27 cellular contexts compared by ENCODE assay signal in genomic region chr20:16553684-16554083, GRCh38. TPM values are rescaled to one million over a fixed set of nuclear protein-coding genes. Genes with fewer than 3 reads are reported as not detected.
DNase-seq lines count a peak whose midpoint lies in the region; ATAC-seq, FAIRE-seq and TF ChIP-seq lines count a peak whose summit lies in the region.
"Had no signal": no experiment of that assay in that cellular context is flagged by ENCODE, and none has a peak within 500 bp of the region (broad histone marks: within the 10 kb centered on the region; RNA-seq: fewer than 3 reads in every experiment).

No MANE protein-coding gene starts in this region.

- H3K27me3 Mint-ChIP-seq in glutamatergic neuron (ENCODE audit: unreplicated experiment): peaks cover 11% of the 10 kb centered on the region
- no peaks in the 10 kb centered on the region for H3K27me3 Mint-ChIP-seq in mesothelial cell of epicardium (ENCODE audit: low read depth)
- H3K27me3 Mint-ChIP-seq: CD4-positive, CD25-positive, alpha-beta regulatory T cell had no signal

- H3K9ac ChIP-seq in BLaER1 (no peak overlapping the region), kidney (ENCODE audit: low read length in 2 of 2) (no peak overlapping the region), parathyroid adenoma (no peak overlapping the region)

- H3K4me3 Mint-ChIP-seq in glutamatergic neuron (ENCODE audit: unreplicated experiment): no peak overlapping the region
- H3K4me3 Mint-ChIP-seq in mesothelial cell of epicardium: no peak overlapping the region
- H3K4me3 Mint-ChIP-seq: GM23338 had no signal

- no peaks in the 10 kb centered on the region for H4K20me1 ChIP-seq in BLaER1

- DNase-seq in NCI-H510A treated with DMSO at 0.1 percent for 48 hours (lab: John Stamatoyannopoulos, UW): peak; percentile 78
- DNase-seq in kidney: peak; percentile 81
- DNase-seq in glutamatergic neuron: no peak
- DNase-seq in mesothelial cell of epicardium (ENCODE audit: low spot score in 2 of 2, unreplicated experiment in 2 of 2): no peak
- DNase-seq: 8988T; ACHN; BE2C; CD4-positive, CD25-positive, alpha-beta regulatory T cell; DMS53; HCEC 1CT; Kasumi-1; NCI-H1092 treated with DMSO at 0.1 percent for 48 hours; NCI-H1436; NCI-H187; NCI-H2107; NCI-H446 treated with DMSO at 0.1 percent for 48 hours; NCI-H69; Right ventricle myocardium superior; RPMI8226 had no signal

- H3K9me3 Mint-ChIP-seq in glutamatergic neuron (ENCODE audit: unreplicated experiment) (peaks cover 7% of the 10 kb centered on the region), mesothelial cell of epicardium (no peaks in the 10 kb centered on the region)

- peaks cover 75% of the 10 kb centered on the region for H3K36me3 ChIP-seq in BLaER1
- H3K36me3 ChIP-seq in kidney (ENCODE audit: control insufficient read depth in 1 of 2, insufficient read depth in 2 of 2, low read length in 2 of 2): no peaks in the 10 kb centered on the region
- H3K36me3 ChIP-seq in parathyroid adenoma (ENCODE audit: control insufficient read depth, insufficient read depth, low read length): no peaks in the 10 kb centered on the region
- H3K36me3 ChIP-seq: BE2C, SJSA1 had no signal

- peaks cover 76% of the 10 kb centered on the region for H3K9me3 ChIP-seq in BLaER1
- H3K9me3 ChIP-seq in kidney (ENCODE audit: control insufficient read depth in 1 of 2, low read length in 2 of 2): no peaks in the 10 kb centered on the region
- no peaks in the 10 kb centered on the region for H3K9me3 ChIP-seq in parathyroid adenoma (ENCODE audit: control insufficient read depth, low read length)
- H3K9me3 ChIP-seq: BE2C, SJSA1 had no signal

- H3K27ac ChIP-seq in BLaER1 (0 out of 2 replicates have a peak overlapping the region, but pooled peaks have one; percentile 18), kidney (ENCODE audit: low read depth in 2 of 2, low read length in 2 of 2) (peak overlapping the region; percentile 44 to 45), parathyroid adenoma (peak overlapping the region; percentile 98)
- H3K27ac ChIP-seq: SJSA1 had no signal

- H3K27me3 ChIP-seq in BLaER1 (no peaks in the 10 kb centered on the region), parathyroid adenoma (ENCODE audit: control insufficient read depth, insufficient read depth, low read length) (no peaks in the 10 kb centered on the region)
- H3K27me3 ChIP-seq: BE2C, SJSA1 had no signal

- peaks cover 37% of the 10 kb centered on the region for H3K4me1 ChIP-seq in BLaER1
- peaks cover 32 to 39% of the 10 kb centered on the region in 2 donors for H3K4me1 ChIP-seq in kidney (ENCODE audit: control insufficient read depth in 1 of 2, insufficient read depth in 1 of 2, low read depth in 1 of 2, low read length in 2 of 2)
- H3K4me1 ChIP-seq in parathyroid adenoma: peaks cover 57% of the 10 kb centered on the region
- H3K4me1 ChIP-seq: BE2C, SJSA1 had no signal

- peaks cover 40% of the 10 kb centered on the region for H3K79me2 ChIP-seq in parathyroid adenoma

- intact Hi-C loops in kidney (cut with DNase I): no loop called here

- H3K4me2 ChIP-seq in BLaER1 (peak overlapping the region; percentile 4; the same call in 1 of the 2 replicates), parathyroid adenoma (ENCODE audit: low read length) (peak overlapping the region; percentile 47)
- H3K4me2 ChIP-seq: GM23338 had no signal

- H2AFZ ChIP-seq in parathyroid adenoma: no peak overlapping the region
- H2AFZ ChIP-seq: GM23338 had no signal

- H3K36me3 Mint-ChIP-seq in glutamatergic neuron (ENCODE audit: unreplicated experiment) (peaks cover 12% of the 10 kb centered on the region), mesothelial cell of epicardium (peaks cover 1% of the 10 kb centered on the region)

- H3K4me3 ChIP-seq in BLaER1 (peak overlapping the region; percentile 22; the same call in 1 of the 2 replicates), kidney (ENCODE audit: low read length in 2 of 2) (no peak overlapping the region), parathyroid adenoma (ENCODE audit: low read depth, low read length) (no peak overlapping the region)
- H3K4me3 ChIP-seq: GM23338, K562, SJSA1 had no signal

- no peak overlapping the region for H3K27ac Mint-ChIP-seq in glutamatergic neuron (ENCODE audit: unreplicated experiment)
- H3K27ac Mint-ChIP-seq in mesothelial cell of epicardium: no peak overlapping the region
- H3K27ac Mint-ChIP-seq: CD4-positive, CD25-positive, alpha-beta regulatory T cell; GM23338 had no signal

- no peak for ATAC-seq in GM21737 (IDR thresholded peaks at IDR 0.05; ENCODE audit: unreplicated experiment)
- no peak for ATAC-seq in HG03139 (IDR thresholded peaks at IDR 0.05; ENCODE audit: unreplicated experiment)
- ATAC-seq: GM23338, K562 had no signal

- TF ChIP-seq CTCF in kidney (IDR thresholded peaks at IDR 0.05; ENCODE audit: borderline replicate concordance, extremely low read depth, insufficient read depth): no peak
- no peak for TF ChIP-seq CTCF in parathyroid adenoma (IDR thresholded peaks at IDR 0.05)
- TF ChIP-seq CTCF in glutamatergic neuron (IDR thresholded peaks at IDR 0.05; ENCODE audit: partially characterized antibody, unreplicated experiment): no peak
- TF ChIP-seq CTCF in mesothelial cell of epicardium (IDR thresholded peaks at IDR 0.05; ENCODE audit: unreplicated experiment): no peak

- H3K4me1 Mint-ChIP-seq in glutamatergic neuron (ENCODE audit: low read depth, unreplicated experiment) (peaks cover 27% of the 10 kb centered on the region), mesothelial cell of epicardium (peaks cover 6% of the 10 kb centered on the region)

- no peak for FAIRE-seq in kidney (lab: Jason Lieb, UNC)
- FAIRE-seq: GM18507, K562 had no signal

RNA-seq across cellular contexts. Expression of gene KIF16B, which starts 19.6 kb away (rescaled TPM):
- total RNA-seq in kidney: 19.7 TPM
- polyA plus RNA-seq in kidney (ENCODE audit: insufficient read depth, low read depth, low replicate concordance): 15.0 TPM
- total RNA-seq in glutamatergic neuron (ENCODE audit: unreplicated experiment): 27.0 TPM
- 12.8 to 13.9 TPM (median 12.9 TPM) in 3 replicates for total RNA-seq in mesothelial cell of epicardium

Comparison
In these comparisons a context has a peak if more than half of its experiments do, and no peak if none do; other contexts are left out.
1. H3K27ac ChIP-seq: peak in every context shown above with its lines; median percentile 98 in parathyroid adenoma; 44 in kidney; 18 in BLaER1.
2. DNase-seq: peak in NCI-H510A treated with DMSO at 0.1 percent for 48 hours (single experiment) and kidney (single experiment); none in glutamatergic neuron (single experiment) and mesothelial cell of epicardium (0 of 2).